ENCODE assay signal across 18 cellular contexts in the genomic region with DNA sequence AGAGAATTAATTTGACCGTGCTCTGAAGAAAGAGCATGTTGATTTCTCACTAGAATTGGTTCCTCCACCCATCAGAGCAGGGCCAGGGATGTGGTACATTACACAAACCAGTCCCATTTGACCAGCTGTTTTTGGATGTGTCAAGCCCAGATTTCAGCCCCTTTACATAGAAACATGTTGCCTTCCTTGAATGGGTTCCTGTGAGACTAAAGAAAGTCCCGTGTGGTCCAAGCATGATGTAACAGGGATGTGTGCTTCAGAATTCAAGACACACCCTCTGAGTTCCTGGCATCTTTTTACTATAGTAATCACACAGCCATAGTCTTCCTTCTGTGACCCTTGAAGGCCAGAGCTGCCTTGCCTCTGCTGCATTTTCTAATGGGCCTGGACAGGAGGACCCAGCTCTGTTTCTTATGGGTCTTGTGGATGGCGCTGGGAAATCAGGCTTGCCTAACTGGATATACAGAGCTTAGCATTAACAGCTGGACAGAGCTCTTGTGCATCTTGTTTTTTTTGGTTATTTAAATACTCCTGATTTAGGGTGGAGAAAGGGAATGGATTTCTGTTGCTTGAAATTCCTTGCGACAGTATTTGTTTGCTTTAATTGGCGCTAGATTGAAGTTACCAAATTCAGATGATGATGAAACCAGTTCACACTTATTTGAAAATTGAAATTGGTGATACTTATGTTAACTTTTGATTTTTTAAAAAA.
DNase-seq lines count a peak whose midpoint lies in the region; ATAC-seq, FAIRE-seq and TF ChIP-seq lines count a peak whose summit lies in the region.
"Had no signal": no experiment of that assay in that cellular context is flagged by ENCODE, and none has a peak within 500 bp of the region (broad histone marks: within the 10 kb centered on the region; RNA-seq: fewer than 3 reads in every experiment).

No MANE protein-coding gene starts in this region.

- peaks cover 0 to 7% (median 1%) of the 10 kb centered on the region in 3 donors for H3K9me3 ChIP-seq in gastroesophageal sphincter
- H3K9me3 ChIP-seq in osteoblast (ENCODE audit: low read depth, low read length): peaks cover 2% of the 10 kb centered on the region
- H3K9me3 ChIP-seq: ovary had no signal

- H2AFZ ChIP-seq in osteoblast (ENCODE audit: low read length): peak overlapping the region; percentile 8

- no peak for TF ChIP-seq POLR2A in gastroesophageal sphincter (IDR thresholded peaks at IDR 0.05)

- no peak overlapping the region for H3K27ac Mint-ChIP-seq in Calu3 (ENCODE audit: unreplicated experiment)
- H3K27ac Mint-ChIP-seq: activated CD4-positive, alpha-beta T cell treated with anti-CD3 and anti-CD28 coated beads, Interleukin-2, amount 10 ng/mL, durations not matched to agents 24 days and 14 days; activated T-cell treated with anti-CD3 and anti-CD28 coated beads, Interleukin-2, amount 50 U/mL, for 72 hours; T-helper 2 cell treated with Interferon-gamma antibody and Interleukin-4, amounts not matched to agents 5 μg/mL and 100 μg/mL, for 36 hours had no signal

- H3K4me3 Mint-ChIP-seq in Calu3 (ENCODE audit: low read depth, unreplicated experiment): no peak overlapping the region
- H3K4me3 Mint-ChIP-seq: activated CD4-positive, alpha-beta T cell treated with anti-CD3 and anti-CD28 coated beads, Interleukin-2, amount 10 ng/mL, durations not matched to agents 24 days and 14 days; activated T-cell treated with anti-CD3 and anti-CD28 coated beads, Interleukin-2, amount 50 U/mL, for 72 hours; CD8-positive, alpha-beta memory T cell; T-helper 2 cell treated with Interferon-gamma antibody and Interleukin-4, amounts not matched to agents 5 μg/mL and 100 μg/mL, for 36 hours had no signal

- no peaks in the 10 kb centered on the region for H3K79me2 ChIP-seq in osteoblast (ENCODE audit: insufficient read depth, low read length)

- DNase-seq in astrocyte of the spinal cord (ENCODE audit: low read depth, low spot score): peak; percentile 40
- no peak for DNase-seq in osteoblast (ENCODE audit: insufficient read length, low spot score, missing footprints)
- DNase-seq in urothelium cell line (ENCODE audit: low spot score): no peak
- DNase-seq in Calu3: no peak
- DNase-seq in superior temporal gyrus (ENCODE audit: extremely low spot score): no peak
- DNase-seq in DMS79 (lab: John Stamatoyannopoulos, UW): no peak
- DNase-seq: activated CD4-positive, alpha-beta T cell treated with anti-CD3 and anti-CD28 coated beads, Interleukin-2, amount 10 ng/mL, durations not matched to agents 24 days and 14 days; activated T-cell treated with anti-CD3 and anti-CD28 coated beads, Interleukin-2, amount 50 U/mL, for 72 hours; amniotic stem cell; CD8-positive, alpha-beta memory T cell; GDM1; H7; SHP77 treated with DMSO at 0.1 percent for 48 hours; stimulated activated CD4-positive, alpha-beta T cell treated with anti-CD3 and anti-CD28 coated beads, Interleukin-1b, Interleukin-23, amount 100 ng/mL, for 48 hours had no signal

- intact Hi-C loops in Calu3 (cut with micrococcal nuclease; ENCODE audit: unreplicated experiment): no loop called here

- no peaks in the 10 kb centered on the region for H3K36me3 Mint-ChIP-seq in Calu3 (ENCODE audit: insufficient read depth, unreplicated experiment)

- peak; percentile 77 for FAIRE-seq in urothelium cell line (lab: Jason Lieb, UNC)

- no peaks in the 10 kb centered on the region for H3K36me3 ChIP-seq in gastroesophageal sphincter
- H3K36me3 ChIP-seq in osteoblast (ENCODE audit: insufficient read depth, low read length): no peaks in the 10 kb centered on the region
- H3K36me3 ChIP-seq: ovary had no signal

- H3K4me1 Mint-ChIP-seq in Calu3 (ENCODE audit: low read depth, unreplicated experiment): peaks cover 9% of the 10 kb centered on the region
- H3K4me1 Mint-ChIP-seq: activated CD4-positive, alpha-beta T cell treated with anti-CD3 and anti-CD28 coated beads, Interleukin-2, amount 10 ng/mL, durations not matched to agents 24 days and 14 days; CD8-positive, alpha-beta memory T cell had no signal

- CTCF ChIA-PET in Calu3 (lab: Charles Lee): interaction anchor here (0.6 kb wide), 1 partner anchor 231 kb away, joined by 4 read pairs; no protein-coding TSS in a partner anchor

- WGBS in gastroesophageal sphincter (ENCODE audit: low coverage in 1 of 2), 2 donors: 70 to 78% methylated on average over 3 to 5 of the region's 5 CpGs

- no peak for TF ChIP-seq CTCF in astrocyte of the spinal cord (IDR thresholded peaks at IDR 0.05; ENCODE audit: low read depth, low read length)
- no peak for TF ChIP-seq CTCF in gastroesophageal sphincter (IDR thresholded peaks at IDR 0.05)
- no peak for TF ChIP-seq CTCF in osteoblast (IDR thresholded peaks at IDR 0.05; ENCODE audit: extremely low read depth, low read depth, low read length)
- TF ChIP-seq CTCF in Calu3 (IDR thresholded peaks at IDR 0.05; ENCODE audit: unreplicated experiment): no peak

- in situ Hi-C loops in astrocyte of the spinal cord (cut with HindIII; ENCODE audit: low sequenced_read_pairs): no loop called here

- H3K4me2 ChIP-seq in osteoblast (ENCODE audit: insufficient read depth, low read length): no peak overlapping the region
- H3K4me2 ChIP-seq: KMS-11 had no signal

- BruUV-seq in Calu3 (replicated peaks; lab: Mats Ljungman, UMichigan): no TSS peak

- TF ChIP-seq EP300 in gastroesophageal sphincter (IDR thresholded peaks at IDR 0.05): no peak

- no peaks in the 10 kb centered on the region for H3K27me3 Mint-ChIP-seq in Calu3 (ENCODE audit: unreplicated experiment)
- H3K27me3 Mint-ChIP-seq: activated CD4-positive, alpha-beta T cell treated with anti-CD3 and anti-CD28 coated beads, Interleukin-2, amount 10 ng/mL, durations not matched to agents 24 days and 14 days; CD8-positive, alpha-beta memory T cell had no signal

- H3K4me1 ChIP-seq in gastroesophageal sphincter: peaks cover 10 to 52% (median 10%) of the 10 kb centered on the region in 3 donors
- H3K4me1 ChIP-seq in osteoblast (ENCODE audit: insufficient read depth, low read length): peaks cover 5% of the 10 kb centered on the region

- ATAC-seq in gastroesophageal sphincter: peak; percentile 95
- ATAC-seq: activated T-cell treated with anti-CD3 and anti-CD28 coated beads, Interleukin-2, amount 50 U/mL, for 72 hours had no signal

- no peaks in the 10 kb centered on the region for H4K20me1 ChIP-seq in osteoblast (ENCODE audit: insufficient read depth, low read length)

- H3K27me3 ChIP-seq in gastroesophageal sphincter (no peaks in the 10 kb centered on the region), osteoblast (ENCODE audit: insufficient read depth, low read length) (no peaks in the 10 kb centered on the region)
- H3K27me3 ChIP-seq: ovary had no signal

- no peak overlapping the region for H3K4me3 ChIP-seq in astrocyte of the spinal cord (ENCODE audit: low read depth, low read length)
- H3K4me3 ChIP-seq in gastroesophageal sphincter: no peak overlapping the region
- H3K4me3 ChIP-seq in osteoblast (ENCODE audit: insufficient read depth, low read length): no peak overlapping the region
- H3K4me3 ChIP-seq: ovary had no signal

- H3K27ac ChIP-seq in gastroesophageal sphincter: peak overlapping the region in 3 of 4 donors; percentile 40 to 74 (median 74)
- no peak overlapping the region for H3K27ac ChIP-seq in osteoblast (ENCODE audit: low read depth, low read length)
- H3K27ac ChIP-seq: KMS-11, ovary had no signal

- peaks cover 3% of the 10 kb centered on the region for H3K9me3 Mint-ChIP-seq in Calu3 (ENCODE audit: low read depth, unreplicated experiment)
- H3K9me3 Mint-ChIP-seq: T-helper 2 cell treated with Interferon-gamma antibody and Interleukin-4, amounts not matched to agents 5 μg/mL and 100 μg/mL, for 36 hours had no signal
